ENCODE assay signal across 23 cellular contexts in genomic region chr2:220469201-220469600, GRCh38.
DNase-seq lines count a peak whose midpoint lies in the region; ATAC-seq and TF ChIP-seq lines count a peak whose summit lies in the region.
"Had no signal": no experiment of that assay in that cellular context is flagged by ENCODE, and none has a peak within 500 bp of the region (broad histone marks: within the 10 kb centered on the region; RNA-seq: fewer than 3 reads in every experiment).

No MANE protein-coding gene starts in this region.

- H3K4me1 ChIP-seq in psoas muscle (no peaks in the 10 kb centered on the region), esophagus muscularis mucosa (no peaks in the 10 kb centered on the region)
- H3K4me1 ChIP-seq: gastrocnemius medialis had no signal

- no peak overlapping the region for H3K4me3 ChIP-seq in AG04450 (ENCODE audit: low read depth, low read length)
- no peak overlapping the region for H3K4me3 ChIP-seq in fibroblast of the aortic adventitia (ENCODE audit: low read depth, low read length)
- no peak overlapping the region for H3K4me3 ChIP-seq in psoas muscle
- H3K4me3 ChIP-seq in esophagus muscularis mucosa, result no peak overlapping the region
- H3K4me3 ChIP-seq: gastrocnemius medialis, GM12878, K562 had no signal

- TF ChIP-seq CTCF in AG04450 (IDR thresholded peaks at IDR 0.05; ENCODE audit: low read depth, low read length) (no peak), HFFc6 (IDR thresholded peaks at IDR 0.05) (no peak), fibroblast of the aortic adventitia (IDR thresholded peaks at IDR 0.05; ENCODE audit: insufficient read depth, low read length) (no peak), psoas muscle (IDR thresholded peaks at IDR 0.05) (no peak), esophagus muscularis mucosa (IDR thresholded peaks at IDR 0.05) (no peak)

- H3K9me3 Mint-ChIP-seq in HFFc6, result no peaks in the 10 kb centered on the region
- H3K9me3 Mint-ChIP-seq: activated naive CD8-positive, alpha-beta T cell treated with anti-CD3 and anti-CD28 coated beads, Interleukin-2, amount 10 ng/mL, durations not matched to agents 7 days and 5 days; activated T-helper 1 cell treated with anti-CD3 and anti-CD28 coated beads, Interleukin-12 subunit alpha, Interleukin-12 subunit beta, Interleukin-2, Interleukin-4 antibody, amounts not matched to agents 30 ng/mL and 10 ng/mL and 1 ng/mL, durations not matched to agents 14 hours and 24 hours and 36 hours had no signal

- H3K9me3 ChIP-seq in AG04450 (ENCODE audit: control insufficient read depth, insufficient read depth, low read length), result no peaks in the 10 kb centered on the region
- H3K9me3 ChIP-seq in psoas muscle, result no peaks in the 10 kb centered on the region
- H3K9me3 ChIP-seq in esophagus muscularis mucosa, result no peaks in the 10 kb centered on the region
- H3K9me3 ChIP-seq: gastrocnemius medialis had no signal

- 82 to 86% (median 84%) methylated on average over 4 of the region's 4 CpGs for WGBS in psoas muscle, 3 donors
- 66% methylated on average over 4 of the region's 4 CpGs for WGBS in esophagus muscularis mucosa

- POLR2A ChIA-PET in AG04450 (lab: Yijun Ruan, JAX), result no interaction called here

- no peak for TF ChIP-seq POLR2A in esophagus muscularis mucosa (IDR thresholded peaks at IDR 0.05; ENCODE audit: low read depth)

- H3K27ac ChIP-seq in AG04450 (ENCODE audit: low read depth, low read length) (no peak overlapping the region), psoas muscle (no peak overlapping the region), esophagus muscularis mucosa (replicated peaks in 1 of 4) (no peak overlapping the region)
- H3K27ac ChIP-seq: gastrocnemius medialis had no signal

- H3K27me3 ChIP-seq in AG04450 (ENCODE audit: control insufficient read depth, insufficient read depth, low read length) (no peaks in the 10 kb centered on the region), psoas muscle (ENCODE audit: insufficient read depth in 3 of 3, low read length in 2 of 3) (no peaks in the 10 kb centered on the region), esophagus muscularis mucosa (no peaks in the 10 kb centered on the region)
- H3K27me3 ChIP-seq: gastrocnemius medialis had no signal

- H3K36me3 ChIP-seq in psoas muscle (ENCODE audit: insufficient read depth in 1 of 2, low read depth in 1 of 2) (no peaks in the 10 kb centered on the region), esophagus muscularis mucosa (no peaks in the 10 kb centered on the region)
- H3K36me3 ChIP-seq: gastrocnemius medialis had no signal

- H3K36me3 Mint-ChIP-seq in HFFc6 (ENCODE audit: low read depth), result peaks cover 4% of the 10 kb centered on the region; the same call in 1 of the 2 replicates
- H3K36me3 Mint-ChIP-seq: activated naive CD8-positive, alpha-beta T cell treated with anti-CD3 and anti-CD28 coated beads, Interleukin-2, amount 10 ng/mL, durations not matched to agents 7 days and 5 days had no signal

- intact Hi-C loops in psoas muscle (cut with DNase I) (no loop called here), esophagus muscularis mucosa (cut with DNase I) (no loop called here)

- peaks cover 54% of the 10 kb centered on the region for H3K4me1 Mint-ChIP-seq in HFFc6 (ENCODE audit: low read depth)
- H3K4me1 Mint-ChIP-seq: activated naive CD8-positive, alpha-beta T cell treated with anti-CD3 and anti-CD28 coated beads, Interleukin-2, amount 10 ng/mL, durations not matched to agents 7 days and 5 days; T-helper 17 cell had no signal

- DNase-seq in AG04450 (ENCODE audit: low read depth, low spot score), result peak; percentile 36
- DNase-seq in HFFc6, result peak; percentile 60
- peak; percentile 11 for DNase-seq in T1000 (lab: John Stamatoyannopoulos, UW)
- DNase-seq in fibroblast of the aortic adventitia (ENCODE audit: low read depth), result peak; percentile 56
- no peak for DNase-seq in NCI-H526 treated with DMSO at 0.1 percent for 48 hours (lab: John Stamatoyannopoulos, UW)
- no peak for DNase-seq in psoas muscle
- no peak for DNase-seq in NCI-H1417 (lab: John Stamatoyannopoulos, UW)
- no peak for DNase-seq in esophagus muscularis mucosa (ENCODE audit: extremely low spot score)
- DNase-seq: activated CD8-positive, alpha-beta T cell treated with anti-CD3 and anti-CD28 coated beads, Interleukin-2, amount 10 ng/mL, durations not matched to agents 7 days and 5 days; activated naive CD8-positive, alpha-beta T cell treated with anti-CD3 and anti-CD28 coated beads, Interleukin-2, amount 10 ng/mL, durations not matched to agents 7 days and 5 days; caudate nucleus; effector CD8-positive, alpha-beta T cell; gastrocnemius medialis; left cardiac atrium; midbrain; NCI-H1436; NCI-H226; Right ventricle myocardium superior; stimulated activated CD4-positive, alpha-beta T cell treated with anti-CD3 and anti-CD28 coated beads, Interleukin-1b, Interleukin-23, amount 100 ng/mL, for 48 hours; T-helper 17 cell had no signal

- ATAC-seq in psoas muscle, result no peak
- ATAC-seq: activated CD8-positive, alpha-beta T cell treated with anti-CD3 and anti-CD28 coated beads, Interleukin-2, amount 10 ng/mL, durations not matched to agents 7 days and 5 days; gastrocnemius medialis; GM12878; K562; T-helper 17 cell had no signal

- H3K27ac Mint-ChIP-seq in HFFc6, result peak overlapping the region; percentile 82
- H3K27ac Mint-ChIP-seq: activated CD8-positive, alpha-beta T cell treated with anti-CD3 and anti-CD28 coated beads, Interleukin-2, amount 10 ng/mL, durations not matched to agents 7 days and 5 days; activated naive CD8-positive, alpha-beta T cell treated with anti-CD3 and anti-CD28 coated beads, Interleukin-2, amount 10 ng/mL, durations not matched to agents 7 days and 5 days; activated T-helper 1 cell treated with anti-CD3 and anti-CD28 coated beads, Interleukin-12 subunit alpha, Interleukin-12 subunit beta, Interleukin-2, Interleukin-4 antibody, amounts not matched to agents 30 ng/mL and 10 ng/mL and 1 ng/mL, durations not matched to agents 14 hours and 24 hours and 36 hours; T-helper 17 cell had no signal

- TF ChIP-seq EP300 in esophagus muscularis mucosa (IDR thresholded peaks at IDR 0.05), result no peak

- CTCF ChIA-PET in AG04450 (lab: Charles Lee), result interaction anchor here (0.7 to 1.1 kb wide), 2 partner anchors 245 to 363 kb away, joined by 3 to 4 read pairs; no protein-coding TSS in a partner anchor

- H3K4me3 Mint-ChIP-seq in HFFc6, result peak overlapping the region; percentile 39; the same call in 1 of the 2 replicates
- H3K4me3 Mint-ChIP-seq: activated CD8-positive, alpha-beta T cell treated with anti-CD3 and anti-CD28 coated beads, Interleukin-2, amount 10 ng/mL, durations not matched to agents 7 days and 5 days; activated naive CD8-positive, alpha-beta T cell treated with anti-CD3 and anti-CD28 coated beads, Interleukin-2, amount 10 ng/mL, durations not matched to agents 7 days and 5 days; activated T-helper 1 cell treated with anti-CD3 and anti-CD28 coated beads, Interleukin-12 subunit alpha, Interleukin-12 subunit beta, Interleukin-2, Interleukin-4 antibody, amounts not matched to agents 30 ng/mL and 10 ng/mL and 1 ng/mL, durations not matched to agents 14 hours and 24 hours and 36 hours had no signal

- H3K27me3 Mint-ChIP-seq in HFFc6 (ENCODE audit: insufficient read depth), result no peaks in the 10 kb centered on the region; the same call in 1 of the 2 replicates
- H3K27me3 Mint-ChIP-seq: activated naive CD8-positive, alpha-beta T cell treated with anti-CD3 and anti-CD28 coated beads, Interleukin-2, amount 10 ng/mL, durations not matched to agents 7 days and 5 days had no signal

Comparison
In these comparisons a context has a peak if more than half of its experiments do, and no peak if none do; other contexts are left out.
1. DNase-seq: peak in AG04450 (single experiment), HFFc6 (single experiment), T1000 (single experiment) and fibroblast of the aortic adventitia (single experiment); none in NCI-H526 treated with DMSO at 0.1 percent for 48 hours (single experiment), psoas muscle (0 of 2), NCI-H1417 (0 of 3) and esophagus muscularis mucosa (single experiment).